In the genomic region with DNA sequence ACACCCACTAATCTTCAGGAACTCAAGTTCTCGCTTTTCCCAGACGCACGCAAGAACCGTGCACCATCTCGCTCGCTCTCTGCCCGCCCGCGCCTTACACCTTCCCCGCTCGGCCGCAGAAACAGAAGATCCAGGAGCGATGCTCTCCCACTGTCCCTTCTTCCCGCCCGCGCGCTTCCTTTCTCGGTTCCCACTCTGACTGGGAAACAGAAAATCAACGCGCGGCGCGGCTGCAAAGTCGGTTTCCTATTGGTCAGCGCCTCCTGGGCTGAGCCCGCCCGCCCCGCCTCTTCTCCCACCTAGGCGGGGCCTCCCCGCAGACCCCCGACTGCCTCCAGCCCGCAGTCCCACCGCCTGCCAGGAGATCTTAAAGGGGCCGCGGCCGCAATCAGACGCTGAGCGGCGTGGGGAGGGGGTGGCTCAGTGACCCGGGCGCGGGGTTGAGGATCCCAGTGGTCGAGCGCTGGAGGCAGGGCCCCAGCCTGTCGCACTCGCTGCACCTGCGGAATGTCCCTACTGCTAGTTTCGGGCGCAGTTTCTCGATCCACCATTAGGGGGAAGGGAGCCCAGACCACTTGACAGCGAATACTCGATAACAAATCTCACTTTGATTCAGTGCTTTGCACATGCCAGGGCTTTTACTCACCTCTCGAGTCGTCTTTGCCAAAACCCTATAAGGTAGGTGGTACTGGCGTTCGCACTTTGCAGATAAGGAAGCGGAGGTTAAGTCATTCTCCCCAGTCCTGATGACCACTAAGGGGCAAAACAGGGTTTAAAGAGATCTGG, we compare ENCODE assay signal across 9 cellular contexts. TPM values are rescaled to one million over a fixed set of nuclear protein-coding genes. Genes with fewer than 3 reads are reported as not detected.
A peak's percentile ranks its signal among the peaks of the same experiment; 100 is the strongest.
DNase-seq lines count a peak whose midpoint lies in the region; ATAC-seq, FAIRE-seq and TF ChIP-seq lines count a peak whose summit lies in the region.
"Had no signal": no experiment of that assay in that cellular context is flagged by ENCODE, and none has a peak within 500 bp of the region (broad histone marks: within the 10 kb centered on the region; RNA-seq: fewer than 3 reads in every experiment).

No MANE protein-coding gene starts in this region.

- TF ChIP-seq CTCF in AG09319 (IDR thresholded peaks at IDR 0.05; ENCODE audit: low read depth, low read length): peak; percentile 41
- peak; percentile 33 for TF ChIP-seq CTCF in kidney (IDR thresholded peaks at IDR 0.05; ENCODE audit: borderline replicate concordance, extremely low read depth, insufficient read depth)

- ATAC-seq in HG03196 (IDR thresholded peaks at IDR 0.05; ENCODE audit: unreplicated experiment): peak; percentile 68

- peak overlapping the region; percentile 88 to 91 for H3K27ac ChIP-seq in kidney (ENCODE audit: low read depth in 2 of 2, low read length in 2 of 2)

- peaks cover 3 to 12% of the 10 kb centered on the region in 2 donors for H3K4me1 ChIP-seq in kidney (ENCODE audit: control insufficient read depth in 1 of 2, insufficient read depth in 1 of 2, low read depth in 1 of 2, low read length in 2 of 2)

- in situ Hi-C loops in GM18951 (cut with MboI; ENCODE audit: low sequenced_read_pairs, unreplicated experiment): no loop called here

- peak; percentile 83 for FAIRE-seq in kidney (lab: Jason Lieb, UNC)
- FAIRE-seq: colon had no signal

- H3K9me3 ChIP-seq in kidney (ENCODE audit: control insufficient read depth in 1 of 2, low read length in 2 of 2): no peaks in the 10 kb centered on the region

- peak; percentile 68 for TF ChIP-seq POLR2A in GM18951 (IDR thresholded peaks at IDR 0.05; ENCODE audit: extremely low read depth, insufficient read depth, insufficient read length)

- peaks cover 0 to 2% of the 10 kb centered on the region in 2 donors for H3K36me3 ChIP-seq in kidney (ENCODE audit: control insufficient read depth in 1 of 2, insufficient read depth in 2 of 2, low read length in 2 of 2)

- H3K4me3 ChIP-seq in kidney (ENCODE audit: low read length in 2 of 2): peak overlapping the region; percentile 88 to 94

- intact Hi-C loops in kidney (cut with DNase I): no loop called here

- DNase-seq in AG09319 (ENCODE audit: extremely low read depth, low read depth) (peak; percentile 93), NCI-H345 (lab: John Stamatoyannopoulos, UW) (peak; percentile 98), cerebellar nuclear complex (lab: John Stamatoyannopoulos, UW) (peak; percentile 96 to 98), kidney (peak; percentile 99)
- peak; percentile 90 for DNase-seq in activated CD4-positive, CD25-positive, alpha-beta regulatory T cell treated with anti-CD3 and anti-CD28 coated beads, Interleukin-2, amount 50 U/mL, for 16 hours (ENCODE audit: low read depth, low spot score)
- DNase-seq in stimulated activated CD4-positive, alpha-beta T cell treated with anti-CD3 and anti-CD28 coated beads, Interleukin-15, amount 100 ng/mL, for 24 hours: peak; percentile 99

- peak overlapping the region; percentile 23 to 60 for H3K9ac ChIP-seq in kidney (ENCODE audit: low read length in 2 of 2)

RNA-seq across cellular contexts. Expression of gene SLC25A23, which starts 0.7 kb away (rescaled TPM):
- 76.6 TPM for total RNA-seq in kidney
- polyA plus RNA-seq in kidney (ENCODE audit: insufficient read depth, low read depth, low replicate concordance): 69.2 TPM

RNA-seq across cellular contexts. Expression of gene CRB3, which starts 3.8 kb away (rescaled TPM):
- total RNA-seq in kidney: 58.2 TPM
- 51.9 TPM for polyA plus RNA-seq in kidney (ENCODE audit: insufficient read depth, low read depth, low replicate concordance)

RNA-seq across cellular contexts. Expression of gene DENND1C, which starts 21.3 kb away (rescaled TPM):
- 8.2 TPM for total RNA-seq in kidney
- polyA plus RNA-seq in kidney (ENCODE audit: insufficient read depth, low read depth, low replicate concordance): 2.6 TPM

RNA-seq across cellular contexts. Expression of gene SLC25A41, which starts 26.7 kb away (rescaled TPM):
- total RNA-seq in kidney: 0.28 TPM
- polyA plus RNA-seq in kidney (ENCODE audit: insufficient read depth, low read depth, low replicate concordance): 0.69 TPM

RNA-seq across cellular contexts. Expression of gene KHSRP, which starts 35.7 kb away (rescaled TPM):
- total RNA-seq in kidney: 175 TPM
- 52.9 TPM for polyA plus RNA-seq in kidney (ENCODE audit: insufficient read depth, low read depth, low replicate concordance)

Comparison
In these comparisons a context has a peak if more than half of its experiments do, and no peak if none do; other contexts are left out.
1. Peak in every context shown above with its lines: DNase-seq, ATAC-seq, H3K4me3 ChIP-seq and H3K27ac ChIP-seq.